Comparison of ENCODE assay signal across 27 cellular contexts in genomic region chr7:66824041-66824440, GRCh38.
"Had no signal": no experiment of that assay in that cellular context is flagged by ENCODE, and none has a peak within 500 bp of the region (broad histone marks: within the 10 kb centered on the region; RNA-seq: fewer than 3 reads in every experiment).

No MANE protein-coding gene starts in this region.

- H3K9me3 ChIP-seq: ascending aorta had no signal

- ATAC-seq: activated CD8-positive, alpha-beta T cell treated with anti-CD3 and anti-CD28 coated beads for 36 hours; activated naive CD8-positive, alpha-beta T cell treated with anti-CD3 and anti-CD28 coated beads, Interleukin-2, amount 50 U/mL, for 24 hours; activated T-cell treated with anti-CD3 and anti-CD28 coated beads, Interleukin-2, amount 50 U/mL, for 4 hours had no signal

- H3K36me3 ChIP-seq: ascending aorta, cardiac muscle cell had no signal

- DNase-seq: activated B cell treated with CpG ODN at 0.5 μM for 24 hours; activated CD4-positive, alpha-beta memory T cell treated with anti-CD3 and anti-CD28 coated beads for 36 hours; activated CD4-positive, alpha-beta T cell treated with anti-CD3 and anti-CD28 coated beads for 4 hours; activated CD4-positive, alpha-beta T cell treated with anti-CD3 and anti-CD28 coated beads, Interleukin-2, amount 10 ng/mL, durations not matched to agents 24 days and 14 days; activated CD4-positive, alpha-beta T cell treated with anti-CD3 and anti-CD28 coated beads, Interleukin-2, amount 50 U/mL, for 1 hour; activated CD4-positive, alpha-beta T cell treated with anti-CD3 and anti-CD28 coated beads, Interleukin-2, amount 50 U/mL, for 4 hours; activated CD4-positive, CD25-positive, alpha-beta regulatory T cell treated with anti-CD3 and anti-CD28 coated beads, Interleukin-2, amount 50 U/mL, for 72 hours; activated CD8-positive, alpha-beta memory T cell treated with anti-CD3 and anti-CD28 coated beads, Interleukin-2, amount 50 U/mL, for 4 hours; activated CD8-positive, alpha-beta T cell treated with anti-CD3 and anti-CD28 coated beads for 36 hours; activated gamma-delta T cell; activated naive CD4-positive, alpha-beta T cell treated with anti-CD3 and anti-CD28 coated beads, Interleukin-2, amount 10 ng/mL, durations not matched to agents 7 days and 5 days; activated naive CD4-positive, alpha-beta T cell treated with Interleukin-2 at 50 U/mL for 16 hours; activated naive CD8-positive, alpha-beta T cell treated with anti-CD3 and anti-CD28 coated beads, Interleukin-2, amount 10 ng/mL, durations not matched to agents 7 days and 5 days; activated naive CD8-positive, alpha-beta T cell treated with anti-CD3 and anti-CD28 coated beads, Interleukin-2, amount 50 U/mL, for 24 hours; activated T-cell treated with anti-CD3 and anti-CD28 coated beads for 4 hours; activated T-cell treated with anti-CD3 and anti-CD28 coated beads, Interleukin-2, amount 50 U/mL, for 1 hour; activated T-cell treated with anti-CD3 and anti-CD28 coated beads, Interleukin-2, amount 50 U/mL, for 4 hours; amygdala; anterior cingulate cortex; cerebellar nuclear complex; SW 1271; T-helper 1 cell; T-helper 2 cell; T-helper 9 cell had no signal

- H3K4me3 ChIP-seq: ascending aorta, cardiac muscle cell had no signal

- H3K27me3 ChIP-seq: ascending aorta, cardiac muscle cell had no signal

- H3K27ac ChIP-seq: ascending aorta, cardiac muscle cell, VCaP had no signal

- H3K4me1 ChIP-seq: ascending aorta had no signal
